Comparison of ENCODE assay signal across 19 cellular contexts in genomic region chr12:76666272-76666845, GRCh38.
DNase-seq lines count a peak whose midpoint lies in the region; ATAC-seq and TF ChIP-seq lines count a peak whose summit lies in the region.
"Had no signal": no experiment of that assay in that cellular context is flagged by ENCODE, and none has a peak within 500 bp of the region (broad histone marks: within the 10 kb centered on the region; RNA-seq: fewer than 3 reads in every experiment).

No MANE protein-coding gene starts in this region.

- H3K4me3 ChIP-seq in GM23338 = no peak overlapping the region
- H3K4me3 ChIP-seq in neural cell (ENCODE audit: low read length) = peak overlapping the region; percentile 44
- H3K4me3 ChIP-seq in esophagus squamous epithelium = no peak overlapping the region
- H3K4me3 ChIP-seq in coronary artery = no peak overlapping the region
- H3K4me3 ChIP-seq: BLaER1, tibial artery had no signal

- H3K79me2 ChIP-seq in GM23338 (replicated peaks; ENCODE audit: insufficient read depth) (no peaks in the 10 kb centered on the region), neural cell (replicated peaks; ENCODE audit: insufficient read depth, low read length) (no peaks in the 10 kb centered on the region)

- no peak overlapping the region for H3K27ac Mint-ChIP-seq in GM23338
- H3K27ac Mint-ChIP-seq: activated T-helper 2 cell treated with anti-CD3 and anti-CD28 coated beads, Interferon-gamma antibody, Interleukin-2, Interleukin-4, amounts not matched to agents 10 μg/mL and 5 μg/mL and 100 μg/mL, durations not matched to agents 14 hours and 24 hours and 36 hours had no signal

- no peaks in the 10 kb centered on the region for H3K9me3 Mint-ChIP-seq in GM23338
- H3K9me3 Mint-ChIP-seq: activated T-helper 2 cell treated with anti-CD3 and anti-CD28 coated beads, Interferon-gamma antibody, Interleukin-2, Interleukin-4, amounts not matched to agents 10 μg/mL and 5 μg/mL and 100 μg/mL, durations not matched to agents 14 hours and 24 hours and 36 hours had no signal

- DNase-seq in GM23338 (ENCODE audit: low spot score) (no peak), NCI-H187 (lab: John Stamatoyannopoulos, UW) (peak; percentile 12 to 61), astrocyte of the hippocampus (ENCODE audit: low read depth, low spot score) (peak; percentile 8), esophagus squamous epithelium (lab: John Stamatoyannopoulos, UW) (no peak), coronary artery (ENCODE audit: low spot score) (no peak)
- no peak for DNase-seq in stimulated activated naive CD4-positive, alpha-beta T cell treated with Interleukin-2 at 50 U/mL for 16 hours (lab: John Stamatoyannopoulos, UW)
- DNase-seq: activated CD8-positive, alpha-beta memory T cell treated with anti-CD3 and anti-CD28 coated beads for 24 hours; amygdala; DND-41; IMR-90; Right ventricle myocardium superior; stimulated activated CD4-positive, alpha-beta T cell treated with anti-CD3 and anti-CD28 coated beads, Interleukin-4, amount 100 ng/mL, for 4 hours; T-helper 1 cell; tibial artery had no signal

- TF ChIP-seq CTCF in GM23338 (conservative IDR thresholded peaks at IDR 0.05; ENCODE audit: low read depth in 2 of 2) (no peak), neural cell (IDR thresholded peaks at IDR 0.05; ENCODE audit: poor library complexity, severe bottlenecking) (no peak), esophagus squamous epithelium (IDR thresholded peaks at IDR 0.05) (no peak), coronary artery (IDR thresholded peaks at IDR 0.05) (no peak)

- peaks cover 32% of the 10 kb centered on the region for H3K4me1 Mint-ChIP-seq in GM23338

- ATAC-seq in GM23338 (peak; percentile 73), HG02763 (IDR thresholded peaks at IDR 0.05; ENCODE audit: unreplicated experiment) (no peak)

- H3K27ac ChIP-seq in GM23338 (ENCODE audit: low read depth) = no peak overlapping the region
- peak overlapping the region; percentile 1 for H3K27ac ChIP-seq in neural cell (ENCODE audit: low read length)
- H3K27ac ChIP-seq in esophagus squamous epithelium = no peak overlapping the region
- H3K27ac ChIP-seq in coronary artery = no peak overlapping the region
- H3K27ac ChIP-seq: BLaER1, epithelial cell of prostate, tibial artery had no signal

- H3K9ac ChIP-seq in neural cell (ENCODE audit: low read length) = no peak overlapping the region
- H3K9ac ChIP-seq: BLaER1 had no signal

- H3K4me2 ChIP-seq in GM23338 (peak overlapping the region; percentile 6), neural cell (ENCODE audit: low read length) (no peak overlapping the region)
- H3K4me2 ChIP-seq: BLaER1 had no signal

- H3K27me3 Mint-ChIP-seq in GM23338 (ENCODE audit: insufficient read depth, low read depth, poor library complexity) = peaks cover 5% of the 10 kb centered on the region

- TF ChIP-seq EP300 in neural cell (conservative IDR thresholded peaks at IDR 0.05; ENCODE audit: poor library complexity, severe bottlenecking) = no peak

- H3K27me3 ChIP-seq in GM23338 (ENCODE audit: insufficient read depth) (no peaks in the 10 kb centered on the region), neural cell (ENCODE audit: insufficient read depth, low read depth, low read length) (no peaks in the 10 kb centered on the region), esophagus squamous epithelium (no peaks in the 10 kb centered on the region)
- H3K27me3 ChIP-seq: BLaER1, tibial artery had no signal

- H3K36me3 ChIP-seq in GM23338 (ENCODE audit: insufficient read depth) = no peaks in the 10 kb centered on the region
- no peaks in the 10 kb centered on the region for H3K36me3 ChIP-seq in neural cell (ENCODE audit: insufficient read depth, low read length)
- no peaks in the 10 kb centered on the region for H3K36me3 ChIP-seq in esophagus squamous epithelium
- H3K36me3 ChIP-seq: BLaER1, tibial artery had no signal

- no peaks in the 10 kb centered on the region for H3K36me3 Mint-ChIP-seq in GM23338 (ENCODE audit: low read depth)

- H3F3A ChIP-seq in GM23338 (replicated peaks; ENCODE audit: low read depth) (no peaks in the 10 kb centered on the region), neural cell (ENCODE audit: insufficient read depth, low read length, poor library complexity, severe bottlenecking) (no peaks in the 10 kb centered on the region)

- H2AFZ ChIP-seq in GM23338 = no peak overlapping the region
- no peak overlapping the region for H2AFZ ChIP-seq in neural cell (ENCODE audit: low read depth, low read length)

- peak overlapping the region; percentile 45; the same call in 1 of the 3 replicates for H3K4me3 Mint-ChIP-seq in GM23338

- WGBS in esophagus squamous epithelium, 2 donors = 53 to 63% methylated on average over 6 of the region's 6 CpGs

- no peak for TF ChIP-seq POLR2A in esophagus squamous epithelium (IDR thresholded peaks at IDR 0.05)

- H3K9me3 ChIP-seq in neural cell (ENCODE audit: low read length) (no peaks in the 10 kb centered on the region), esophagus squamous epithelium (no peaks in the 10 kb centered on the region)
- H3K9me3 ChIP-seq: BLaER1, tibial artery had no signal

- no peaks in the 10 kb centered on the region for H4K20me1 ChIP-seq in GM23338 (replicated peaks; ENCODE audit: insufficient read depth)
- H4K20me1 ChIP-seq in neural cell (ENCODE audit: insufficient read depth) = no peaks in the 10 kb centered on the region
- H4K20me1 ChIP-seq: BLaER1 had no signal

- H3K4me1 ChIP-seq in GM23338 (ENCODE audit: insufficient read depth) (peaks cover 24% of the 10 kb centered on the region), esophagus squamous epithelium (no peaks in the 10 kb centered on the region)
- H3K4me1 ChIP-seq: BLaER1, tibial artery had no signal

- intact Hi-C loops in esophagus squamous epithelium (cut with DNase I) = no loop called here

- H3K9me2 ChIP-seq in GM23338 (ENCODE audit: insufficient read depth) (peaks cover 17% of the 10 kb centered on the region), neural cell (ENCODE audit: insufficient read depth, low read length) (no peaks in the 10 kb centered on the region)

- TF ChIP-seq RAD21 in neural cell (conservative IDR thresholded peaks at IDR 0.05) = no peak

TF ChIP-seq in GM23338, 12 proteins besides CTCF, POLR2A, EP300 and RAD21 (continues in another document):
- TF ChIP-seq REST (IDR thresholded peaks at IDR 0.05; ENCODE audit: unreplicated experiment) = no peak
- TF ChIP-seq EZH2phosphoT487 (IDR thresholded peaks at IDR 0.05; ENCODE audit: unreplicated experiment) = no peak
- TF ChIP-seq CREB1 (CRISPR knock-in tag; IDR thresholded peaks at IDR 0.05; ENCODE audit: low read depth) = no peak
- no peak for TF ChIP-seq EZH2 (IDR thresholded peaks at IDR 0.05; ENCODE audit: low read depth, unreplicated experiment)
- TF ChIP-seq ZNF114 (CRISPR knock-in tag; IDR thresholded peaks at IDR 0.05) = no peak

TF ChIP-seq in neural cell, 6 proteins besides CTCF, POLR2A, EP300 and RAD21:
- no peak for TF ChIP-seq TAF1 (IDR thresholded peaks at IDR 0.05; ENCODE audit: low read depth)
- TF ChIP-seq MXI1 (conservative IDR thresholded peaks at IDR 0.05; ENCODE audit: poor library complexity, severe bottlenecking) = no peak
- no peak for TF ChIP-seq POLR2AphosphoS5 (IDR thresholded peaks at IDR 0.05)
- no peak for TF ChIP-seq SMC3 (conservative IDR thresholded peaks at IDR 0.05; ENCODE audit: poor library complexity)
- TF ChIP-seq REST (IDR thresholded peaks at IDR 0.05; ENCODE audit: borderline replicate concordance) = no peak
- TF ChIP-seq EZH2 (IDR thresholded peaks at IDR 0.05; ENCODE audit: borderline replicate concordance, insufficient read depth, low read length, poor library complexity, severe bottlenecking) = no peak

Comparison
In these comparisons a context has a peak if more than half of its experiments do, and no peak if none do; other contexts are left out.
1. DNase-seq: peak in NCI-H187 (2 of 2) and astrocyte of the hippocampus (single experiment); none in GM23338 (single experiment), stimulated activated naive CD4-positive, alpha-beta T cell treated with Interleukin-2 at 50 U/mL for 16 hours (single experiment), esophagus squamous epithelium (single experiment) and coronary artery (single experiment).